Comparison of ENCODE assay signal across 8 cellular contexts in genomic region chr1:86965012-86965826, GRCh38. TPM values are rescaled to one million over a fixed set of nuclear protein-coding genes. Genes with fewer than 3 reads are reported as not detected.
A peak's percentile ranks its signal among the peaks of the same experiment; 100 is the strongest.
DNase-seq lines count a peak whose midpoint lies in the region; ATAC-seq and TF ChIP-seq lines count a peak whose summit lies in the region.

No MANE protein-coding gene starts in this region.

- peaks cover 0 to 4% (median 1%) of the 10 kb centered on the region in 3 donors for H3K27me3 Mint-ChIP-seq in CD14-positive monocyte (ENCODE audit: low read depth in 3 of 3)

- no peaks in the 10 kb centered on the region for H3K27me3 ChIP-seq in body of pancreas

- TF ChIP-seq POLR2A in body of pancreas (IDR thresholded peaks at IDR 0.05), result no peak

- no peak overlapping the region for H3K27ac Mint-ChIP-seq in CD14-positive monocyte

- H3K36me3 Mint-ChIP-seq in CD14-positive monocyte, result peaks cover 0 to 3% of the 10 kb centered on the region in 2 donors

- WGBS in body of pancreas, 2 donors, result 33 to 38% methylated on average over 2 of the region's 2 CpGs

- H3K36me3 ChIP-seq in body of pancreas (replicated peaks in 1 of 2; ENCODE audit: insufficient read depth in 1 of 2, low read depth in 2 of 2), result no peaks in the 10 kb centered on the region

- H3K27ac ChIP-seq in body of pancreas, result no peak overlapping the region

- no peak overlapping the region for H3K4me3 Mint-ChIP-seq in CD14-positive monocyte

- H3K4me3 ChIP-seq in GM12875 (ENCODE audit: low read depth, low read length) (no peak overlapping the region), body of pancreas (no peak overlapping the region)

- ATAC-seq in body of pancreas (no peak), left lobe of liver (peak; percentile 77), HG02840 (IDR thresholded peaks at IDR 0.05; ENCODE audit: low FRiP score, unreplicated experiment) (no peak), HG03439 (IDR thresholded peaks at IDR 0.05; ENCODE audit: unreplicated experiment) (no peak)

- peaks cover 11% of the 10 kb centered on the region for H3K4me1 Mint-ChIP-seq in CD14-positive monocyte

- TF ChIP-seq CTCF in CD14-positive monocyte (IDR thresholded peaks at IDR 0.05), result peak; percentile 47
- TF ChIP-seq CTCF in GM12875 (IDR thresholded peaks at IDR 0.05; ENCODE audit: borderline replicate concordance, insufficient read depth, low read depth, low read length), result peak; percentile 34; the same call in 1 of the 2 replicates
- TF ChIP-seq CTCF in body of pancreas (IDR thresholded peaks at IDR 0.05), result peak in 6 of 7 experiments; percentile 39 to 57 (median 46)

- H3K9me3 Mint-ChIP-seq in CD14-positive monocyte, result peaks cover 3 to 8% (median 6%) of the 10 kb centered on the region in 7 donors

- no peaks in the 10 kb centered on the region for H3K9me3 ChIP-seq in body of pancreas

- DNase-seq in CD14-positive monocyte (ENCODE audit: low spot score), result no peak
- peak; percentile 8 for DNase-seq in NCI-H1092 treated with DMSO at 0.1 percent for 48 hours (lab: John Stamatoyannopoulos, UW)
- peak in 3 of 4 donors; percentile 16 to 31 (median 29) for DNase-seq in body of pancreas
- DNase-seq in left lobe of liver (ENCODE audit: low spot score), result no peak
- no peak for DNase-seq in NCI-H524 treated with DMSO at 0.1 percent for 48 hours (lab: John Stamatoyannopoulos, UW)

- H3K4me1 ChIP-seq in body of pancreas, result no peaks in the 10 kb centered on the region

- intact Hi-C loops in CD14-positive monocyte (cut with micrococcal nuclease), result no loop called here
- intact Hi-C loops in body of pancreas (cut with DNase I), result no loop called here

RNA-seq across cellular contexts. Expression of gene HS2ST1, which starts 50.8 kb away (rescaled TPM):
- polyA plus RNA-seq in CD14-positive monocyte, result 1 to 10 TPM; 4.2 to 6.0 TPM
- total RNA-seq in body of pancreas (10 to 100 TPM in 1 of 2 donors, 1 to 10 TPM in 1; 6.3 to 12.2 TPM), left lobe of liver (15.6 TPM)

RNA-seq across cellular contexts. Expression of gene SELENOF, which starts 51.3 kb away (rescaled TPM):
- polyA plus RNA-seq in CD14-positive monocyte, result 100 to 1,000 TPM; 339 to 357 TPM
- total RNA-seq in body of pancreas (10 to 100 TPM; 67.6 to 70.0 TPM), left lobe of liver (105 TPM)

Comparison
In these comparisons a context has a peak if more than half of its experiments do, and no peak if none do; other contexts are left out.
1. DNase-seq: peak in NCI-H1092 treated with DMSO at 0.1 percent for 48 hours (single experiment) and body of pancreas (3 of 4); none in CD14-positive monocyte (single experiment), left lobe of liver (single experiment) and NCI-H524 treated with DMSO at 0.1 percent for 48 hours (single experiment).
2. Peak in every context shown above with its lines, with median percentiles within 50 percentile points of each other: CTCF ChIP-seq.